ENCODE assay signal across 8 cellular contexts in genomic region chr9:38047301-38048251, GRCh38. TPM values are rescaled to one million over a fixed set of nuclear protein-coding genes. Genes with fewer than 3 reads are reported as not detected.
DNase-seq lines count a peak whose midpoint lies in the region; ATAC-seq and TF ChIP-seq lines count a peak whose summit lies in the region.

No MANE protein-coding gene starts in this region.

- BruUV-seq in Caco-2 (replicated peaks; lab: Mats Ljungman, UMichigan) = TSS peak; percentile 94

- peak overlapping the region; percentile 17 for H3K4me3 ChIP-seq in Caco-2 (ENCODE audit: low read depth, low read length)
- H3K4me3 ChIP-seq in Jurkat, Clone E6-1 (ENCODE audit: low read length) = no peak overlapping the region
- no peak overlapping the region for H3K4me3 ChIP-seq in right atrium auricular region
- peak overlapping the region; percentile 19 for H3K4me3 ChIP-seq in psoas muscle

- CTCF ChIA-PET in Caco-2 (lab: Charles Lee) = interaction anchor here (1.1 to 1.6 kb wide), 2 partner anchors 17 to 75 kb away, joined by 3 to 5 read pairs; no protein-coding TSS in a partner anchor

- ATAC-seq in psoas muscle = peak; percentile 92 to 96 (median 93)

- peaks cover 51% of the 10 kb centered on the region for H3K4me1 Mint-ChIP-seq in Caco-2 (ENCODE audit: low read depth, unreplicated experiment)
- peaks cover 11% of the 10 kb centered on the region for H3K4me1 Mint-ChIP-seq in activated T-cell treated with anti-CD3 and anti-CD28 coated beads, Interleukin-2, amount 50 U/mL, for 24 hours (ENCODE audit: low read depth)

- intact Hi-C loops in Caco-2 (cut with micrococcal nuclease; ENCODE audit: unreplicated experiment) = loop anchor here (1.0 to 5.0 kb wide), 5 partner anchors 20 to 580 kb away; partner anchors contain the start of gene ZBTB5
- intact Hi-C loops in psoas muscle (cut with DNase I) = no loop called here

- H3K27me3 ChIP-seq in Caco-2 (replicated peaks; ENCODE audit: control insufficient read depth, insufficient read depth, low read length) = no peaks in the 10 kb centered on the region
- H3K27me3 ChIP-seq in right atrium auricular region = no peaks in the 10 kb centered on the region
- H3K27me3 ChIP-seq in psoas muscle (ENCODE audit: insufficient read depth in 3 of 3, low read length in 2 of 3) = no peaks in the 10 kb centered on the region

- H3K36me3 ChIP-seq in Caco-2 (ENCODE audit: control insufficient read depth, insufficient read depth, low read length) (no peaks in the 10 kb centered on the region), right atrium auricular region (no peaks in the 10 kb centered on the region), psoas muscle (ENCODE audit: insufficient read depth in 1 of 2, low read depth in 1 of 2) (no peaks in the 10 kb centered on the region)

- TF ChIP-seq CTCF in Caco-2 (IDR thresholded peaks at IDR 0.05; ENCODE audit: insufficient read depth in 1 of 2, low read depth in 1 of 2, low read length in 1 of 2, severe bottlenecking in 1 of 2, unreplicated experiment in 1 of 2) (no peak), right atrium auricular region (IDR thresholded peaks at IDR 0.05) (no peak), psoas muscle (IDR thresholded peaks at IDR 0.05) (no peak)

- peak overlapping the region; percentile 79 for H3K4me3 Mint-ChIP-seq in Caco-2 (ENCODE audit: unreplicated experiment)
- no peak overlapping the region for H3K4me3 Mint-ChIP-seq in activated T-cell treated with anti-CD3 and anti-CD28 coated beads, Interleukin-2, amount 50 U/mL, for 24 hours

- DNase-seq in Caco-2 = peak; percentile 79 to 90
- peak; percentile 54 for DNase-seq in Jurkat, Clone E6-1 (ENCODE audit: low read depth, low spot score)
- peak; percentile 58 for DNase-seq in amniotic stem cell (lab: John Stamatoyannopoulos, UW)
- peak; percentile 84 for DNase-seq in right atrium auricular region (ENCODE audit: low spot score)
- DNase-seq in psoas muscle = peak; percentile 51 to 61
- no peak for DNase-seq in NOMO-1 treated with dmso at 0.1 percent for 144 hours (lab: John Stamatoyannopoulos, UW; ENCODE audit: unreplicated experiment)
- DNase-seq in NCI-H524 treated with DMSO at 0.1 percent for 48 hours (lab: John Stamatoyannopoulos, UW) = no peak
- no peak for DNase-seq in activated T-cell treated with anti-CD3 and anti-CD28 coated beads, Interleukin-2, amount 50 U/mL, for 24 hours

- 32 to 44% (median 34%) methylated on average over 15 of the region's 15 CpGs for WGBS in psoas muscle, 3 donors

- H3K27ac ChIP-seq in right atrium auricular region (peak overlapping the region; percentile 79 to 80), psoas muscle (peak overlapping the region; percentile 82)

- H3K27me3 Mint-ChIP-seq in Caco-2 (ENCODE audit: insufficient read depth, unreplicated experiment) = no peaks in the 10 kb centered on the region
- no peaks in the 10 kb centered on the region for H3K27me3 Mint-ChIP-seq in activated T-cell treated with anti-CD3 and anti-CD28 coated beads, Interleukin-2, amount 50 U/mL, for 24 hours

- H3K9me3 ChIP-seq in Caco-2 = no peaks in the 10 kb centered on the region
- H3K9me3 ChIP-seq in right atrium auricular region = no peaks in the 10 kb centered on the region
- no peaks in the 10 kb centered on the region for H3K9me3 ChIP-seq in psoas muscle

- POLR2A ChIA-PET in Caco-2 (lab: Charles Lee) = interaction anchor here (0.7 to 1.9 kb wide), 2 partner anchors 21 to 23 kb away, joined by 4 to 18 read pairs; no protein-coding TSS in a partner anchor

- H3K36me3 Mint-ChIP-seq in Caco-2 (ENCODE audit: insufficient read depth, unreplicated experiment) = peaks cover 36% of the 10 kb centered on the region
- no peaks in the 10 kb centered on the region for H3K36me3 Mint-ChIP-seq in activated T-cell treated with anti-CD3 and anti-CD28 coated beads, Interleukin-2, amount 50 U/mL, for 24 hours (ENCODE audit: low read depth)

- no peaks in the 10 kb centered on the region for H3K9me3 Mint-ChIP-seq in Caco-2 (ENCODE audit: unreplicated experiment)
- H3K9me3 Mint-ChIP-seq in activated T-cell treated with anti-CD3 and anti-CD28 coated beads, Interleukin-2, amount 50 U/mL, for 24 hours = no peaks in the 10 kb centered on the region

- H3K27ac Mint-ChIP-seq in Caco-2 (ENCODE audit: unreplicated experiment) = peak overlapping the region; percentile 100
- no peak overlapping the region for H3K27ac Mint-ChIP-seq in activated T-cell treated with anti-CD3 and anti-CD28 coated beads, Interleukin-2, amount 50 U/mL, for 24 hours

- H3K4me1 ChIP-seq in Caco-2 (peaks cover 62% of the 10 kb centered on the region), right atrium auricular region (peaks cover 0 to 76% of the 10 kb centered on the region in 2 donors), psoas muscle (peaks cover 39% of the 10 kb centered on the region)

RNA-seq across cellular contexts. Expression of gene SHB, which starts 21.5 kb away (rescaled TPM):
- total RNA-seq in Caco-2 (2022) (18.3 and 18.4 TPM in 2 replicates), right atrium auricular region (10 to 100 TPM; 33.9 to 39.9 TPM), psoas muscle (10 to 100 TPM in 2 of 4 donors, 1 to 10 TPM in 2; 4.8 to 26.2 (median 12.4) TPM)
- polyA plus RNA-seq in Jurkat, Clone E6-1 (2012; ENCODE audit: insufficient read depth, insufficient read length) = 5.8 TPM
- 10 to 100 TPM in 1 of 3 donors, 1 to 10 TPM in 2; 4.0 to 30.7 (median 5.1) TPM for polyA plus RNA-seq in psoas muscle

Comparison
In these comparisons a context has a peak if more than half of its experiments do, and no peak if none do; other contexts are left out.
1. DNase-seq: peak in Caco-2 (2 of 2), Jurkat, Clone E6-1 (single experiment), amniotic stem cell (single experiment), right atrium auricular region (single experiment) and psoas muscle (2 of 2); none in NOMO-1 treated with dmso at 0.1 percent for 144 hours (single experiment), NCI-H524 treated with DMSO at 0.1 percent for 48 hours (single experiment) and activated T-cell treated with anti-CD3 and anti-CD28 coated beads, Interleukin-2, amount 50 U/mL, for 24 hours (single experiment).
2. H3K4me3 ChIP-seq: peak in Caco-2 (single experiment) and psoas muscle (single experiment); none in Jurkat, Clone E6-1 (single experiment) and right atrium auricular region (0 of 2).